11 cellular contexts compared by ENCODE assay signal in the genomic region with DNA sequence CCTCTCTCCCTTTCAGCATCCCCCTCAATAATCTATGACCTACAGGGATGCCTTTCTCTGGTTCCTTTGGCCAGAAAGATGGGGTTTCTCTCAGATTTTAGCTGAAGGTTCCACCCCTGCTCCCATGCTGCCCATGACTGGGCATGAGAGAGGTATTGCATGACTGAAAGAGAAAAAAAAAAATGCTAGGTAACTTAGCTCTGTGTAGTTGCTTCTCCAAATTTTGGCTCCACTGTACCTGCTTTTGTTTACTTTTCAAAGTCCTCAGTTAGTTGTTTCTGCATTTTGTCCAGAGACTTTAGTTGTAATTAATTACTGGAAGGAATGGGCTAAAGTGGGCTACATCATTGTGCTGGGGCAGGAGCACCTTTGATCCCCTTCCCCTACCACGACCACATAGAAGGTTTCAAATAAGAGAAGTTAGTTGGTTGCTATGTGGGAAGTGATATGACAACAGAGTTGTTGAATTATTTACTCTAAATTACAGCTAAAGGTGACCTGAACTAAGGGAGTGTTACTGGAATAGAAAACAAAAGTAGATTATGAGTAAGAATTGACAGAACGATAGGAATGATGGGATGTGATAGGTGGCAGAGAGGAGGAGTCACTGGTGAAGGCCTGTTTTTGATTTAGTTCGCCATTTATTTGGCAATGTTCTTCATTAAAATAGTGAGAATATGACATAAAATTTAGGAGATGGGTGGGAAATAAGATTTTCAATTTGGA.
"Had no signal": no experiment of that assay in that cellular context is flagged by ENCODE, and none has a peak within 500 bp of the region (broad histone marks: within the 10 kb centered on the region; RNA-seq: fewer than 3 reads in every experiment).

No MANE protein-coding gene starts in this region.

- H3K4me3 ChIP-seq: GM23248, GM23338, HAP-1 had no signal

- H3K9me3 ChIP-seq: HAP-1 had no signal

- H3K4me2 ChIP-seq: GM23338 had no signal

- H3K27ac Mint-ChIP-seq: GM23338, H9, HFFc6 had no signal

- H2AFZ ChIP-seq: GM23248, GM23338 had no signal

- H3K4me1 Mint-ChIP-seq: GM23338, H9 had no signal

- H3K4me3 Mint-ChIP-seq: GM23338, H9, HFFc6 had no signal

- H3K4me1 ChIP-seq: HAP-1 had no signal

- H3K9me3 Mint-ChIP-seq: GM23338, H9, HFFc6 had no signal

- H3K9ac ChIP-seq: GM23248 had no signal

- FAIRE-seq: H1, H54 had no signal

- H3K36me3 ChIP-seq: HAP-1 had no signal

- H3K27ac ChIP-seq: GM23248 had no signal

- ATAC-seq: GM23338, HCT116 had no signal

- DNase-seq: GM23248, GOT3, H7, H9, HCEC 1CT, HFFc6 had no signal
